1 cellular context compared by ENCODE assay signal in genomic region chr12:2961705-2962104, GRCh38.
TF ChIP-seq lines count a peak whose summit lies in the region.

No MANE protein-coding gene starts in this region.

TF ChIP-seq in K562, 482 proteins besides CTCF, POLR2A, EP300 and RAD21:
- no peak for TF ChIP-seq TCF3 (CRISPR knock-in tag; IDR thresholded peaks at IDR 0.05)
- no peak for TF ChIP-seq ZNF77 (CRISPR knock-in tag; IDR thresholded peaks at IDR 0.05)
- no peak for TF ChIP-seq ZBTB17 (CRISPR knock-in tag; IDR thresholded peaks at IDR 0.05)
- no peak for TF ChIP-seq ZNF518B (CRISPR knock-in tag; IDR thresholded peaks at IDR 0.05)
- TF ChIP-seq TSHZ1 (CRISPR knock-in tag; IDR thresholded peaks at IDR 0.05), result no peak
- no peak for TF ChIP-seq HSF4 (CRISPR knock-in tag; IDR thresholded peaks at IDR 0.05; ENCODE audit: borderline replicate concordance)
- TF ChIP-seq CREM (IDR thresholded peaks at IDR 0.05; ENCODE audit: low read depth), result no peak
- no peak for TF ChIP-seq TGIF2 (CRISPR knock-in tag; IDR thresholded peaks at IDR 0.05)
- TF ChIP-seq ZNF511 (CRISPR knock-in tag; IDR thresholded peaks at IDR 0.05), result no peak
- no peak for TF ChIP-seq RBM15 (IDR thresholded peaks at IDR 0.05; ENCODE audit: insufficient read depth, low read length)
- TF ChIP-seq DNMT1 (IDR thresholded peaks at IDR 0.05), result no peak
- TF ChIP-seq TCF15 (CRISPR knock-in tag; IDR thresholded peaks at IDR 0.05), result no peak
- no peak for TF ChIP-seq ETS1 (conservative IDR thresholded peaks at IDR 0.05; ENCODE audit: control insufficient read depth, low read depth, low read length)
- TF ChIP-seq TFAP4 (CRISPR knock-in tag; IDR thresholded peaks at IDR 0.05; ENCODE audit: borderline replicate concordance), result no peak
- no peak for TF ChIP-seq ZNF232 (CRISPR knock-in tag; IDR thresholded peaks at IDR 0.05)
- TF ChIP-seq ZC3H8 (IDR thresholded peaks at IDR 0.05), result no peak
- TF ChIP-seq IFI16 (CRISPR knock-in tag; IDR thresholded peaks at IDR 0.05), result no peak
- no peak for TF ChIP-seq SMARCC2 (IDR thresholded peaks at IDR 0.05; ENCODE audit: low read depth)
